In genomic region chr3:142595141-142595540, GRCh38 we compare ENCODE assay signal across 14 cellular contexts. TPM values are rescaled to one million over a fixed set of nuclear protein-coding genes. Genes with fewer than 3 reads are reported as not detected.
DNase-seq lines count a peak whose midpoint lies in the region; ATAC-seq, FAIRE-seq and TF ChIP-seq lines count a peak whose summit lies in the region.
"Had no signal": no experiment of that assay in that cellular context is flagged by ENCODE, and none has a peak within 500 bp of the region (broad histone marks: within the 10 kb centered on the region; RNA-seq: fewer than 3 reads in every experiment).

No MANE protein-coding gene starts in this region.

- POLR2A ChIA-PET in HepG2 (lab: Yijun Ruan, JAX): no interaction called here

- DNase-seq in activated T-cell treated with anti-CD3 and anti-CD28 coated beads, Interleukin-2, amount 50 U/mL, for 72 hours: no peak
- DNase-seq in activated T-cell treated with anti-CD3 and anti-CD28 coated beads, Interleukin-2, amount 50 U/mL, for 1 hour: no peak
- no peak for DNase-seq in activated T-helper 1 cell treated with anti-CD3 and anti-CD28 coated beads, Interleukin-12 subunit alpha, Interleukin-12 subunit beta, Interleukin-2, Interleukin-4 antibody, amounts not matched to agents 30 ng/mL and 10 ng/mL and 1 ng/mL, durations not matched to agents 14 hours and 24 hours and 36 hours (ENCODE audit: low spot score)
- DNase-seq in HepG2 (ENCODE audit: low spot score): no peak
- DNase-seq in thyroid gland: no peak
- DNase-seq in epidermal melanocyte (ENCODE audit: insufficient read length, low spot score): no peak
- DNase-seq in ureter (ENCODE audit: low spot score): no peak
- no peak for DNase-seq in SK-N-DZ (ENCODE audit: low spot score)
- DNase-seq: activated effector memory CD4-positive, alpha-beta T cell treated with Interleukin-2 at 50 U/mL for 16 hours; esophagus squamous epithelium; NCI-H1436; SIG-M5; stimulated activated CD4-positive, alpha-beta T cell treated with anti-CD3 and anti-CD28 coated beads, Interleukin-2, amount 100 ng/mL, for 48 hours had no signal

- H3K4me3 ChIP-seq in HepG2 (replicated peaks in 1 of 3; ENCODE audit: insufficient read depth in 1 of 3, low read depth in 2 of 3, low read length in 3 of 3): peak overlapping the region; percentile 80 to 83 (median 80)
- H3K4me3 ChIP-seq in thyroid gland (replicated peaks in 1 of 3): no peak overlapping the region

- peak overlapping the region; percentile 77; the same call in 1 of the 2 replicates for H3K9ac ChIP-seq in HepG2 (ENCODE audit: insufficient read depth, low read depth, low read length)

- no peak for TF ChIP-seq RAD21 in HepG2 (CRISPR knock-in tag; IDR thresholded peaks at IDR 0.05)

- H3K79me2 ChIP-seq in HepG2 (ENCODE audit: insufficient read depth, low read length): peaks cover 13% of the 10 kb centered on the region

- FAIRE-seq in HepG2 (lab: Jason Lieb, UNC): no peak

- 0% methylated on average over 1 of the region's 1 CpG for whole genome bisulfite sequencing in HepG2 (ENCODE audit: low lambda C conversion rate)
- 20 to 22% methylated on average over 1 of the region's 1 CpG for WGBS in thyroid gland, 2 donors

- no peak for TF ChIP-seq CTCF in HepG2 (CRISPR knock-in tag; IDR thresholded peaks at IDR 0.05)
- no peak for TF ChIP-seq CTCF in thyroid gland (IDR thresholded peaks at IDR 0.05)

- peak overlapping the region; percentile 98 for H2AFZ ChIP-seq in HepG2 (ENCODE audit: low read length)

- H3K4me1 ChIP-seq in HepG2 (ENCODE audit: insufficient read depth, low read length) (peaks cover 29% of the 10 kb centered on the region), thyroid gland (peaks cover 0 to 5% of the 10 kb centered on the region in 2 donors)
- H3K4me1 ChIP-seq: vagina had no signal

- H3K4me2 ChIP-seq in HepG2 (ENCODE audit: low read depth, low read length): peak overlapping the region; percentile 87

- in situ Hi-C loops in HepG2 (cut with HindIII; ENCODE audit: extremely low pct_ligation_motif_present, low pct_unique_long_range_greater_than_20kb): no loop called here

- peak overlapping the region; percentile 97 to 99 for H3K4me3 Mint-ChIP-seq in activated T-cell treated with anti-CD3 and anti-CD28 coated beads, Interleukin-2, amount 50 U/mL, for 72 hours
- H3K4me3 Mint-ChIP-seq in activated T-helper 1 cell treated with anti-CD3 and anti-CD28 coated beads, Interleukin-12 subunit alpha, Interleukin-12 subunit beta, Interleukin-2, Interleukin-4 antibody, amounts not matched to agents 30 ng/mL and 10 ng/mL and 1 ng/mL, durations not matched to agents 14 hours and 24 hours and 36 hours: peak overlapping the region; percentile 95

- H3K27me3 ChIP-seq in HepG2 (ENCODE audit: control insufficient read depth in 1 of 2, insufficient read depth in 2 of 2, low read length in 2 of 2): no peaks in the 10 kb centered on the region; a peak in 2 of 5 replicates
- H3K27me3 ChIP-seq in thyroid gland: no peaks in the 10 kb centered on the region
- H3K27me3 ChIP-seq: esophagus squamous epithelium, vagina had no signal

- ATAC-seq in activated T-cell treated with anti-CD3 and anti-CD28 coated beads, Interleukin-2, amount 50 U/mL, for 72 hours (replicated peaks in 1 of 2): no peak
- no peak for ATAC-seq in HepG2

- H4K20me1 ChIP-seq in HepG2 (ENCODE audit: insufficient read depth, low read length): no peaks in the 10 kb centered on the region

- H3K27ac ChIP-seq in HepG2 (ENCODE audit: extremely low read length, insufficient read depth, low read length): peak overlapping the region; percentile 82
- peak overlapping the region; percentile 76 to 83 (median 81) for H3K27ac ChIP-seq in thyroid gland

- no peaks in the 10 kb centered on the region for H3K9me3 Mint-ChIP-seq in activated T-cell treated with anti-CD3 and anti-CD28 coated beads, Interleukin-2, amount 50 U/mL, for 72 hours
- H3K9me3 Mint-ChIP-seq in activated T-helper 1 cell treated with anti-CD3 and anti-CD28 coated beads, Interleukin-12 subunit alpha, Interleukin-12 subunit beta, Interleukin-2, Interleukin-4 antibody, amounts not matched to agents 30 ng/mL and 10 ng/mL and 1 ng/mL, durations not matched to agents 14 hours and 24 hours and 36 hours: no peaks in the 10 kb centered on the region

- CTCF ChIA-PET in HepG2 (lab: Yijun Ruan, JAX; ENCODE audit: low intra/inter-chr PET ratio, low total read pairs): no interaction called here

- TF ChIP-seq POLR2A in HepG2 (IDR thresholded peaks at IDR 0.05; ENCODE audit: insufficient read depth in 1 of 2, low read depth in 2 of 2, low read length in 2 of 2) (no peak), thyroid gland (IDR thresholded peaks at IDR 0.05) (no peak)

- H3K4me1 Mint-ChIP-seq in activated T-cell treated with anti-CD3 and anti-CD28 coated beads, Interleukin-2, amount 50 U/mL, for 72 hours (ENCODE audit: low read depth): peaks cover 23% of the 10 kb centered on the region
- peaks cover 25% of the 10 kb centered on the region for H3K4me1 Mint-ChIP-seq in activated T-helper 1 cell treated with anti-CD3 and anti-CD28 coated beads, Interleukin-12 subunit alpha, Interleukin-12 subunit beta, Interleukin-2, Interleukin-4 antibody, amounts not matched to agents 30 ng/mL and 10 ng/mL and 1 ng/mL, durations not matched to agents 14 hours and 24 hours and 36 hours (ENCODE audit: low read depth)

- no peak overlapping the region for H3K27ac Mint-ChIP-seq in activated T-cell treated with anti-CD3 and anti-CD28 coated beads, Interleukin-2, amount 50 U/mL, for 72 hours
- no peak overlapping the region for H3K27ac Mint-ChIP-seq in activated T-helper 1 cell treated with anti-CD3 and anti-CD28 coated beads, Interleukin-12 subunit alpha, Interleukin-12 subunit beta, Interleukin-2, Interleukin-4 antibody, amounts not matched to agents 30 ng/mL and 10 ng/mL and 1 ng/mL, durations not matched to agents 14 hours and 24 hours and 36 hours

- no TSS peak for BruUV-seq in HepG2 (replicated peaks; lab: Mats Ljungman, UMichigan)

- H3K36me3 ChIP-seq in HepG2 (replicated peaks in 1 of 2; ENCODE audit: control insufficient read depth in 1 of 2, insufficient read depth in 2 of 2, low read length in 2 of 2): no peaks in the 10 kb centered on the region
- no peaks in the 10 kb centered on the region for H3K36me3 ChIP-seq in thyroid gland
- H3K36me3 ChIP-seq: esophagus squamous epithelium, vagina had no signal

- intact Hi-C loops in activated T-helper 1 cell treated with anti-CD3 and anti-CD28 coated beads, Interleukin-12 subunit alpha, Interleukin-12 subunit beta, Interleukin-2, Interleukin-4 antibody, amounts not matched to agents 30 ng/mL and 10 ng/mL and 1 ng/mL, durations not matched to agents 14 hours and 24 hours and 36 hours (cut with micrococcal nuclease): no loop called here
- intact Hi-C loops in HepG2 (cut with micrococcal nuclease; ENCODE audit: unreplicated experiment): no loop called here
- intact Hi-C loops in thyroid gland (cut with DNase I): no loop called here

- H3K27me3 Mint-ChIP-seq in activated T-cell treated with anti-CD3 and anti-CD28 coated beads, Interleukin-2, amount 50 U/mL, for 72 hours (ENCODE audit: low read depth): no peaks in the 10 kb centered on the region
- peaks cover 4% of the 10 kb centered on the region for H3K27me3 Mint-ChIP-seq in activated T-helper 1 cell treated with anti-CD3 and anti-CD28 coated beads, Interleukin-12 subunit alpha, Interleukin-12 subunit beta, Interleukin-2, Interleukin-4 antibody, amounts not matched to agents 30 ng/mL and 10 ng/mL and 1 ng/mL, durations not matched to agents 14 hours and 24 hours and 36 hours (ENCODE audit: insufficient read depth)

- no peak for TF ChIP-seq EP300 in HepG2 (IDR thresholded peaks at IDR 0.05; ENCODE audit: low read depth in 2 of 2, low read length in 2 of 2)
- no peak for TF ChIP-seq EP300 in HepG2 (CRISPR knock-in tag; IDR thresholded peaks at IDR 0.05; ENCODE audit: borderline replicate concordance)

- no peaks in the 10 kb centered on the region for H3K36me3 Mint-ChIP-seq in activated T-cell treated with anti-CD3 and anti-CD28 coated beads, Interleukin-2, amount 50 U/mL, for 72 hours (ENCODE audit: insufficient read depth in 2 of 2)
- no peaks in the 10 kb centered on the region for H3K36me3 Mint-ChIP-seq in activated T-helper 1 cell treated with anti-CD3 and anti-CD28 coated beads, Interleukin-12 subunit alpha, Interleukin-12 subunit beta, Interleukin-2, Interleukin-4 antibody, amounts not matched to agents 30 ng/mL and 10 ng/mL and 1 ng/mL, durations not matched to agents 14 hours and 24 hours and 36 hours (ENCODE audit: low read depth)

- H3K9me3 ChIP-seq in HepG2 (ENCODE audit: low read length) (no peaks in the 10 kb centered on the region), thyroid gland (no peaks in the 10 kb centered on the region)
- H3K9me3 ChIP-seq: esophagus squamous epithelium, vagina had no signal

RNA-seq across cellular contexts. Expression of gene PLS1, which starts 1.1 kb away (rescaled TPM):
- 1 to 10 TPM; 3.2 to 5.3 TPM for total RNA-seq in activated T-cell treated with anti-CD3 and anti-CD28 coated beads, Interleukin-2, amount 50 U/mL, for 72 hours
- 4.4 and 4.8 TPM in 2 replicates for total RNA-seq in activated T-helper 1 cell treated with anti-CD3 and anti-CD28 coated beads, Interleukin-12 subunit alpha, Interleukin-12 subunit beta, Interleukin-2, Interleukin-4 antibody, amounts not matched to agents 30 ng/mL and 10 ng/mL and 1 ng/mL, durations not matched to agents 14 hours and 24 hours and 36 hours
- 21.1 and 34.1 TPM in 2 replicates for total RNA-seq in HepG2 (2016; rRNA removed; fragmentation: Illumina TruSeq; extraction: Trizol)
- 4.4 and 7.7 TPM in 2 replicates for total RNA-seq in HepG2 (2016; cell fraction: cytosol; rRNA removed; fragmentation: Illumina TruSeq; extraction: Trizol; ENCODE audit: low read depth)
- 19.5 and 33.3 TPM in 2 replicates for total RNA-seq in HepG2 (2016; cell fraction: insoluble cytoplasmic fraction; rRNA removed; fragmentation: Illumina TruSeq; extraction: Trizol)
- total RNA-seq in HepG2 (2016; cell fraction: membrane; rRNA removed; fragmentation: Illumina TruSeq; extraction: Trizol): 5.7 and 6.6 TPM in 2 replicates
- total RNA-seq in HepG2 (2016; cell fraction: nucleus; rRNA removed; fragmentation: Illumina TruSeq; extraction: Trizol): 13.8 and 14.5 TPM in 2 replicates
- 8.3 and 11.2 TPM in 2 replicates for polyA plus RNA-seq in HepG2 (2011; rRNA removed)
- 5.3 and 9.1 TPM in 2 replicates for polyA plus RNA-seq in HepG2 (2011; cell fraction: cytosol; rRNA removed)
- polyA plus RNA-seq in HepG2 (2011; cell fraction: nucleus; rRNA removed): 2.6 and 3.8 TPM in 2 replicates
- 8.5 and 14.1 TPM in 2 replicates for polyA plus RNA-seq in HepG2 (2012)
- 0.65 and 0.89 TPM in 2 replicates for polyA plus RNA-seq in HepG2 (2016; cell fraction: cytosol; fragmentation: Illumina TruSeq; extraction: Trizol; ENCODE audit: low read depth)
- polyA plus RNA-seq in HepG2 (2016; cell fraction: insoluble cytoplasmic fraction; fragmentation: Illumina TruSeq; extraction: Trizol; ENCODE audit: low read depth): 18.7 and 20.7 TPM in 2 replicates
- polyA plus RNA-seq in HepG2 (2016; cell fraction: membrane; fragmentation: Illumina TruSeq; extraction: Trizol; ENCODE audit: low read depth): 1.8 TPM in 2 replicates
- polyA plus RNA-seq in HepG2 (2016; cell fraction: nucleus; fragmentation: Illumina TruSeq; extraction: Trizol; ENCODE audit: insufficient read depth, low read depth): 7.7 and 8.5 TPM in 2 replicates
- 4.7 and 8.0 TPM in 2 replicates for polyA minus RNA-seq in HepG2 (2011; rRNA and poly(A)+ RNA removed; ENCODE audit: low replicate concordance)
- 10.1 and 13.0 TPM in 2 replicates for polyA minus RNA-seq in HepG2 (2011; cell fraction: cytosol; rRNA and poly(A)+ RNA removed)
- 13.4 and 18.6 TPM in 2 replicates for polyA minus RNA-seq in HepG2 (2011; cell fraction: nucleus; rRNA and poly(A)+ RNA removed)
- 10 to 100 TPM; 13.3 to 21.3 (median 16.8) TPM for total RNA-seq in thyroid gland
- total RNA-seq in ureter: 70.5 TPM
- polyA plus RNA-seq in SK-N-DZ (2014; cell fraction: cytosol; rRNA removed): 3.0 and 6.3 TPM in 2 replicates
- polyA plus RNA-seq in SK-N-DZ (2014; cell fraction: nucleus; rRNA removed): 1.5 and 3.8 TPM in 2 replicates

RNA-seq across cellular contexts. Expression of gene ATR, which starts 16.6 kb away (rescaled TPM):
- 10 to 100 TPM; 27.3 to 34.8 TPM for total RNA-seq in activated T-cell treated with anti-CD3 and anti-CD28 coated beads, Interleukin-2, amount 50 U/mL, for 72 hours
- total RNA-seq in activated T-helper 1 cell treated with anti-CD3 and anti-CD28 coated beads, Interleukin-12 subunit alpha, Interleukin-12 subunit beta, Interleukin-2, Interleukin-4 antibody, amounts not matched to agents 30 ng/mL and 10 ng/mL and 1 ng/mL, durations not matched to agents 14 hours and 24 hours and 36 hours: 27.0 and 35.5 TPM in 2 replicates
- 17.0 and 21.7 TPM in 2 replicates for total RNA-seq in HepG2 (2016; rRNA removed; fragmentation: Illumina TruSeq; extraction: Trizol)
- total RNA-seq in HepG2 (2016; cell fraction: cytosol; rRNA removed; fragmentation: Illumina TruSeq; extraction: Trizol; ENCODE audit: low read depth): 3.3 and 4.6 TPM in 2 replicates
- total RNA-seq in HepG2 (2016; cell fraction: insoluble cytoplasmic fraction; rRNA removed; fragmentation: Illumina TruSeq; extraction: Trizol): 16.0 and 21.3 TPM in 2 replicates
- 5.3 and 6.0 TPM in 2 replicates for total RNA-seq in HepG2 (2016; cell fraction: membrane; rRNA removed; fragmentation: Illumina TruSeq; extraction: Trizol)
- total RNA-seq in HepG2 (2016; cell fraction: nucleus; rRNA removed; fragmentation: Illumina TruSeq; extraction: Trizol): 32.5 and 33.4 TPM in 2 replicates
- 5.4 and 6.6 TPM in 2 replicates for polyA plus RNA-seq in HepG2 (2011; rRNA removed)
- 1.7 and 3.5 TPM in 2 replicates for polyA plus RNA-seq in HepG2 (2011; cell fraction: cytosol; rRNA removed)
- 7.2 and 8.3 TPM in 2 replicates for polyA plus RNA-seq in HepG2 (2011; cell fraction: nucleus; rRNA removed)
- 6.6 and 8.4 TPM in 2 replicates for polyA plus RNA-seq in HepG2 (2012)
- polyA plus RNA-seq in HepG2 (2016; cell fraction: cytosol; fragmentation: Illumina TruSeq; extraction: Trizol; ENCODE audit: low read depth): 1.3 TPM in 2 replicates
- polyA plus RNA-seq in HepG2 (2016; cell fraction: insoluble cytoplasmic fraction; fragmentation: Illumina TruSeq; extraction: Trizol; ENCODE audit: low read depth): 12.9 and 13.9 TPM in 2 replicates
- polyA plus RNA-seq in HepG2 (2016; cell fraction: membrane; fragmentation: Illumina TruSeq; extraction: Trizol; ENCODE audit: low read depth): 1.6 and 1.9 TPM in 2 replicates
- polyA plus RNA-seq in HepG2 (2016; cell fraction: nucleus; fragmentation: Illumina TruSeq; extraction: Trizol; ENCODE audit: insufficient read depth, low read depth): 24.5 and 26.4 TPM in 2 replicates
- polyA minus RNA-seq in HepG2 (2011; rRNA and poly(A)+ RNA removed; ENCODE audit: low replicate concordance): 6.9 and 27.7 TPM in 2 replicates
- 6.3 and 7.6 TPM in 2 replicates for polyA minus RNA-seq in HepG2 (2011; cell fraction: cytosol; rRNA and poly(A)+ RNA removed)
- 32.3 and 42.5 TPM in 2 replicates for polyA minus RNA-seq in HepG2 (2011; cell fraction: nucleus; rRNA and poly(A)+ RNA removed)
- 10 to 100 TPM; 38.7 to 62.1 (median 46.3) TPM for total RNA-seq in thyroid gland
- 45.7 TPM for total RNA-seq in ureter
- polyA plus RNA-seq in SK-N-DZ (2014; cell fraction: cytosol; rRNA removed): 13.4 and 18.3 TPM in 2 replicates
- polyA plus RNA-seq in SK-N-DZ (2014; cell fraction: nucleus; rRNA removed): 51.5 and 63.8 TPM in 2 replicates

Comparison
In these comparisons a context has a peak if more than half of its experiments do, and no peak if none do; other contexts are left out.
1. H3K4me3 ChIP-seq: peak in HepG2 (3 of 3); none in thyroid gland (0 of 3).